In genomic region chr19:23263870-23264590, GRCh38 we compare ENCODE assay signal across 16 cellular contexts. TPM values are rescaled to one million over a fixed set of nuclear protein-coding genes. Genes with fewer than 3 reads are reported as not detected.
A peak's percentile ranks its signal among the peaks of the same experiment; 100 is the strongest.
DNase-seq lines count a peak whose midpoint lies in the region; ATAC-seq, FAIRE-seq and TF ChIP-seq lines count a peak whose summit lies in the region.
"Had no signal": no experiment of that assay in that cellular context is flagged by ENCODE, and none has a peak within 500 bp of the region (broad histone marks: within the 10 kb centered on the region; RNA-seq: fewer than 3 reads in every experiment).

No MANE protein-coding gene starts in this region.

- H3K36me3 Mint-ChIP-seq in activated T-cell treated with anti-CD3 and anti-CD28 coated beads, Interleukin-2, amount 50 U/mL, for 4 hours (ENCODE audit: insufficient read depth), result peaks cover 44% of the 10 kb centered on the region

- ATAC-seq in activated T-cell treated with anti-CD3 and anti-CD28 coated beads, Interleukin-2, amount 50 U/mL, for 4 hours, result peak; percentile 53 to 78
- ATAC-seq in sciatic nerve, result peak; percentile 55
- ATAC-seq in GM18858 (IDR thresholded peaks at IDR 0.05; ENCODE audit: unreplicated experiment), result no peak
- ATAC-seq in HG02588 (IDR thresholded peaks at IDR 0.05; ENCODE audit: unreplicated experiment), result no peak
- ATAC-seq: left lung had no signal

- peaks cover 6% of the 10 kb centered on the region for H3K4me1 Mint-ChIP-seq in activated T-cell treated with anti-CD3 and anti-CD28 coated beads, Interleukin-2, amount 50 U/mL, for 4 hours (ENCODE audit: low read depth)

- FAIRE-seq in GM19239 (lab: Jason Lieb, UNC), result no peak
- FAIRE-seq: endometrium had no signal

- no peak for DNase-seq in activated T-cell treated with anti-CD3 and anti-CD28 coated beads, Interleukin-2, amount 50 U/mL, for 4 hours
- no peak for DNase-seq in activated T-cell treated with anti-CD3 and anti-CD28 coated beads for 4 hours
- DNase-seq in OCI-M1 (lab: John Stamatoyannopoulos, UW), result peak; percentile 80
- DNase-seq in erythroblast (lab: John Stamatoyannopoulos, UW), result peak; percentile 9 to 50
- no peak for DNase-seq in sciatic nerve (ENCODE audit: low spot score)
- no peak for DNase-seq in GM19239 (ENCODE audit: insufficient read length, low spot score)
- DNase-seq: DMS79 treated with DMSO at 0.1 percent for 48 hours; left lung; NCI-H1436; NCI-H2171; sigmoid colon; stimulated activated CD4-positive, alpha-beta T cell treated with anti-CD3 and anti-CD28 coated beads, Interleukin-2, amount 100 ng/mL, for 24 hours; uterus had no signal

- H3K4me3 Mint-ChIP-seq in activated T-cell treated with anti-CD3 and anti-CD28 coated beads, Interleukin-2, amount 50 U/mL, for 4 hours, result no peak overlapping the region

- H3K9me3 Mint-ChIP-seq in activated T-cell treated with anti-CD3 and anti-CD28 coated beads, Interleukin-2, amount 50 U/mL, for 4 hours, result no peaks in the 10 kb centered on the region

- no peaks in the 10 kb centered on the region for H3K27me3 Mint-ChIP-seq in activated T-cell treated with anti-CD3 and anti-CD28 coated beads, Interleukin-2, amount 50 U/mL, for 4 hours (ENCODE audit: low read depth)

- TF ChIP-seq POLR2A in erythroblast (IDR thresholded peaks at IDR 0.05; ENCODE audit: low read length), result no peak

- intact Hi-C loops in sciatic nerve (cut with DNase I), result no loop called here

RNA-seq across cellular contexts. Expression of gene ZNF724, which starts 13.8 kb away (rescaled TPM):
- total RNA-seq in activated T-cell treated with anti-CD3 and anti-CD28 coated beads, Interleukin-2, amount 50 U/mL, for 4 hours, result 1 to 10 TPM; 5.1 to 6.3 (median 5.7) TPM
- 1.7 TPM for total RNA-seq in sciatic nerve

Comparison
In these comparisons a context has a peak if more than half of its experiments do, and no peak if none do; other contexts are left out.
1. ATAC-seq: peak in activated T-cell treated with anti-CD3 and anti-CD28 coated beads, Interleukin-2, amount 50 U/mL, for 4 hours (2 of 2) and sciatic nerve (single experiment); none in GM18858 (single experiment) and HG02588 (single experiment).
2. DNase-seq: peak in OCI-M1 (single experiment) and erythroblast (2 of 2); none in activated T-cell treated with anti-CD3 and anti-CD28 coated beads, Interleukin-2, amount 50 U/mL, for 4 hours (single experiment), activated T-cell treated with anti-CD3 and anti-CD28 coated beads for 4 hours (single experiment), sciatic nerve (single experiment) and GM19239 (single experiment).